In the genomic region with DNA sequence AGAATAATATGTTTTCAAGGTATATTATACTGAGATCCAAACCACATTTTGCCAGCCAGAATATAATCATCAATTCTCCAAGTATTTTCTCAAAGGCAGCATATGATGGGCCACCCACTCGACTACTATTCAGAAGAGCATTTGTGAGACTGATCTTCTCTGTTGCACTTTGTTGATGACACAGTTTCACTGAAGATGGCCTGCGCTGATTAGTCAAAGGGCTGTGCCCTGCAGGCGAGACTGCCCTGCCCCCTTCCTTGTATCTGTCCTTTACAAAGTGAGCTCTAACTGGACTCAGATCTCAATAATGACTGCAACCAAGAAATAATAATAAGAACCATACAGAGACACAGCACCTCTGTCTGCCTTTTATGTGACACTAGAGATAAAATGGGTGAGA, we compare ENCODE assay signal across 17 cellular contexts.
"Had no signal": no experiment of that assay in that cellular context is flagged by ENCODE, and none has a peak within 500 bp of the region (broad histone marks: within the 10 kb centered on the region; RNA-seq: fewer than 3 reads in every experiment).

No MANE protein-coding gene starts in this region.

- H3K9me3 Mint-ChIP-seq: activated CD4-positive, alpha-beta T cell treated with anti-CD3 and anti-CD28 coated beads, Interleukin-2, amount 10 ng/mL, durations not matched to agents 7 days and 5 days; activated naive CD8-positive, alpha-beta T cell treated with anti-CD3 and anti-CD28 coated beads, Interleukin-2, amount 50 U/mL, for 24 hours; naive thymus-derived CD8-positive, alpha-beta T cell; T-helper 1 cell treated with Interleukin-12 subunit alpha and Interleukin-12 subunit beta and Interleukin-4 antibody, amounts not matched to agents 30 μg/mL and 1 μg/mL, for 36 hours; type B pancreatic cell had no signal

- H3K36me3 Mint-ChIP-seq: type B pancreatic cell had no signal

- H3K27me3 Mint-ChIP-seq: activated CD4-positive, alpha-beta T cell treated with anti-CD3 and anti-CD28 coated beads, Interleukin-2, amount 10 ng/mL, durations not matched to agents 7 days and 5 days; activated naive CD8-positive, alpha-beta T cell treated with anti-CD3 and anti-CD28 coated beads, Interleukin-2, amount 50 U/mL, for 24 hours; naive thymus-derived CD8-positive, alpha-beta T cell; type B pancreatic cell had no signal

- H3K27ac ChIP-seq: cardiac muscle cell, colonic mucosa, epithelial cell of prostate, psoas muscle, sigmoid colon, suprapubic skin had no signal

- H3K27me3 ChIP-seq: cardiac muscle cell, colonic mucosa, sigmoid colon, suprapubic skin had no signal

- H3K4me1 ChIP-seq: colonic mucosa, psoas muscle, suprapubic skin had no signal

- H3K4me3 Mint-ChIP-seq: activated CD4-positive, alpha-beta T cell treated with anti-CD3 and anti-CD28 coated beads, Interleukin-2, amount 10 ng/mL, durations not matched to agents 7 days and 5 days; activated naive CD8-positive, alpha-beta T cell treated with anti-CD3 and anti-CD28 coated beads, Interleukin-2, amount 50 U/mL, for 24 hours; naive thymus-derived CD8-positive, alpha-beta T cell; T-helper 1 cell treated with Interleukin-12 subunit alpha and Interleukin-12 subunit beta and Interleukin-4 antibody, amounts not matched to agents 30 μg/mL and 1 μg/mL, for 36 hours; type B pancreatic cell had no signal

- H3K36me3 ChIP-seq: cardiac muscle cell, colonic mucosa, sigmoid colon, suprapubic skin had no signal

- H3K27ac Mint-ChIP-seq: activated CD4-positive, alpha-beta T cell treated with anti-CD3 and anti-CD28 coated beads, Interleukin-2, amount 10 ng/mL, durations not matched to agents 7 days and 5 days; activated naive CD8-positive, alpha-beta T cell treated with anti-CD3 and anti-CD28 coated beads, Interleukin-2, amount 50 U/mL, for 24 hours; naive thymus-derived CD8-positive, alpha-beta T cell; T-helper 1 cell treated with Interleukin-12 subunit alpha and Interleukin-12 subunit beta and Interleukin-4 antibody, amounts not matched to agents 30 μg/mL and 1 μg/mL, for 36 hours; type B pancreatic cell had no signal

- DNase-seq: activated CD4-positive, alpha-beta T cell treated with anti-CD3 and anti-CD28 coated beads, Interleukin-2, amount 10 ng/mL, durations not matched to agents 7 days and 5 days; activated CD4-positive, CD25-positive, alpha-beta regulatory T cell; activated CD8-positive, alpha-beta memory T cell treated with anti-CD3 and anti-CD28 coated beads for 24 hours; activated naive CD4-positive, alpha-beta T cell treated with Interleukin-2 at 50 U/mL for 16 hours; activated naive CD8-positive, alpha-beta T cell treated with anti-CD3 and anti-CD28 coated beads, Interleukin-2, amount 50 U/mL, for 24 hours; colonic mucosa; effector CD4-positive, alpha-beta T cell; naive thymus-derived CD8-positive, alpha-beta T cell; psoas muscle; sigmoid colon; stimulated activated CD4-positive, alpha-beta T cell treated with anti-CD3 and anti-CD28 coated beads, Interleukin-12 subunit alpha, Interleukin-12 subunit beta, amount 100 ng/mL, for 4 hours; stimulated activated naive CD4-positive, alpha-beta T cell treated with Interleukin-2 at 50 U/mL for 16 hours had no signal

- H3K9me3 ChIP-seq: colonic mucosa, psoas muscle, sigmoid colon, suprapubic skin had no signal

- H3K4me1 Mint-ChIP-seq: activated CD4-positive, alpha-beta T cell treated with anti-CD3 and anti-CD28 coated beads, Interleukin-2, amount 10 ng/mL, durations not matched to agents 7 days and 5 days; activated naive CD8-positive, alpha-beta T cell treated with anti-CD3 and anti-CD28 coated beads, Interleukin-2, amount 50 U/mL, for 24 hours had no signal

- H3K4me3 ChIP-seq: cardiac muscle cell, colonic mucosa, psoas muscle, sigmoid colon, suprapubic skin had no signal
